ENCODE assay signal across 1 cellular context in genomic region chr17:80909635-80910034, GRCh38.
TF ChIP-seq lines count a peak whose summit lies in the region.

No MANE protein-coding gene starts in this region.

TF ChIP-seq in WTC11, 78 proteins besides CTCF, POLR2A, EP300 and RAD21 (continued from another document):
- TF ChIP-seq ZNF532 (CRISPR knock-in tag; IDR thresholded peaks at IDR 0.05; ENCODE audit: borderline replicate concordance), result no peak
- TF ChIP-seq GABPB1 (CRISPR knock-in tag; IDR thresholded peaks at IDR 0.05), result no peak
- no peak for TF ChIP-seq GRHL2 (CRISPR knock-in tag; IDR thresholded peaks at IDR 0.05; ENCODE audit: insufficient replicate concordance, severe bottlenecking)
TF ChIP-seq in WTC11: peak in this region for 0.
